Comparison of ENCODE assay signal across 1 cellular context in the genomic region with DNA sequence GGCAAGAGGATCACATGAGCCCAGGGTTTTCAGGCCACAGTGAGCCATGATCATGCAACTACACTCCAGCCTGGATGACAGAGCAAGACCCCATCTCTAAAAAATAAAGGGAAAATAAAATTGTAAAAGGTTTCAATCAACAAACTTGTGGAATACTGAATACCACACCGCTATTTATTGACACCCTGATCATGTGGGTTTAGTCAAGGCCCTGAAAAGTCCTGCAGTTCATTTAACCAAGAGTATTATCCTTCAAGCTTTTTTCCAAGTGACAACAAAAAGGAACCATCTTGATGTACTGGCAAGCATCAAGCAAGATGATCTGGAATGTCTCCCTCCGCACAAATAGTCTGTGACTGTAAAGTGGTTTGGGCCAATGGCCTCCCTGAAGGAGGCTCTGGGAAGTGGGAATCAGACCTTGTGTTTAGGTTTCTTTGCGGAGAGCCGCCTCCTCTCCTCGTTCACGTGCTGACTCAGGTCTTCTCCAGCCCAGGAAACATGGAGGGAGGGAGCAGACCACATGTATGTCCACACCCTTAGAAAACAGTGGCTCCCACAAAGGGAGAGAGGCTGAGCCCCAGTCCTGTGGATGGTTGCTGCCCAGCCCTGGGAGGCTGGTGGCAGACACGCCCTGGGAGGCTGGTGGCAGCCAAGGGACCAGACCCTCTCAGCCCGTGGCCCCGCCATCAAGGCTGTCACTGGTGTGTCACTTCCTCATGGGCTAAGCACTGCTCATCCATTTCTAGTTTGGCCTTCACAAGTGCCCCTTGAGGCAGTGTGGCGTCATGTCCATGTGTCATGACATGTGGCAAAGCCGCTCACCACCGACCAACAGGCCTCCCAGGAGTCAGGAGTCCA.
A peak's percentile ranks its signal among the peaks of the same experiment; 100 is the strongest.
TF ChIP-seq lines count a peak whose summit lies in the region.

No MANE protein-coding gene starts in this region.

TF ChIP-seq in HepG2, 621 proteins besides CTCF, POLR2A, EP300 and RAD21 (continued from another document):
- TF ChIP-seq, protein P1, sequence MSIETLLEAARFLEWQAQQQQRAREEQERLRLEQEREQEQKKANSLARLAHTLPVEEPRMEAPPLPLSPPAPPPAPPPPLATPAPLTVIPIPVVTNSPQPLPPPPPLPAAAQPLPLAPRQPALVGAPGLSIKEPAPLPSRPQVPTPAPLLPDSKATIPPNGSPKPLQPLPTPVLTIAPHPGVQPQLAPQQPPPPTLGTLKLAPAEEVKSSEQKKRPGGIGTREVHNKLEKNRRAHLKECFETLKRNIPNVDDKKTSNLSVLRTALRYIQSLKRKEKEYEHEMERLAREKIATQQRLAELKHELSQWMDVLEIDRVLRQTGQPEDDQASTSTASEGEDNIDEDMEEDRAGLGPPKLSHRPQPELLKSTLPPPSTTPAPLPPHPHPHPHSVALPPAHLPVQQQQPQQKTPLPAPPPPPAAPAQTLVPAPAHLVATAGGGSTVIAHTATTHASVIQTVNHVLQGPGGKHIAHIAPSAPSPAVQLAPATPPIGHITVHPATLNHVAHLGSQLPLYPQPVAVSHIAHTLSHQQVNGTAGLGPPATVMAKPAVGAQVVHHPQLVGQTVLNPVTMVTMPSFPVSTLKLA (IDR thresholded peaks at IDR 0.05) = peak; percentile 44; the same call in 1 of the 2 replicates
- TF ChIP-seq EED (CRISPR knock-in tag; IDR thresholded peaks at IDR 0.05) = no peak
- no peak for TF ChIP-seq NCOA2 (CRISPR knock-in tag; IDR thresholded peaks at IDR 0.05)
- no peak for TF ChIP-seq JARID2 (CRISPR knock-in tag; IDR thresholded peaks at IDR 0.05; ENCODE audit: insufficient replicate concordance)
- no peak for TF ChIP-seq ARHGAP35 (CRISPR knock-in tag; IDR thresholded peaks at IDR 0.05; ENCODE audit: borderline replicate concordance)
- TF ChIP-seq MAFK (conservative IDR thresholded peaks at IDR 0.05 in 1 of 2, IDR thresholded peaks at IDR 0.05 in 1 of 2; ENCODE audit: low read length in 2 of 2) = peak; percentile 14 to 47; a peak in 3 of 4 replicates
- no peak for TF ChIP-seq DR1 (CRISPR knock-in tag; IDR thresholded peaks at IDR 0.05)
- TF ChIP-seq MAFF (IDR thresholded peaks at IDR 0.05; ENCODE audit: low read depth, low read length) = 0 out of 2 replicates have a peak, but pooled peaks have one; percentile 24
- TF ChIP-seq FOXO1 (CRISPR knock-in tag; IDR thresholded peaks at IDR 0.05) = no peak
